ENCODE assay signal across 9 cellular contexts in genomic region chr1:207873055-207873890, GRCh38. TPM values are rescaled to one million over a fixed set of nuclear protein-coding genes. Genes with fewer than 3 reads are reported as not detected.
DNase-seq lines count a peak whose midpoint lies in the region; ATAC-seq lines count a peak whose summit lies in the region.
"Had no signal": no experiment of that assay in that cellular context is flagged by ENCODE, and none has a peak within 500 bp of the region (broad histone marks: within the 10 kb centered on the region; RNA-seq: fewer than 3 reads in every experiment).

No MANE protein-coding gene starts in this region.

- H3K36me3 ChIP-seq in thymus (ENCODE audit: control insufficient read depth, insufficient read depth): no peaks in the 10 kb centered on the region

- H3K9me3 Mint-ChIP-seq in activated T-cell treated with anti-CD3 and anti-CD28 coated beads, Interleukin-2, amount 50 U/mL, for 4 hours: no peaks in the 10 kb centered on the region
- no peaks in the 10 kb centered on the region for H3K9me3 Mint-ChIP-seq in dendritic cell treated with granulocyte-macrophage colony-stimulating factor and Interleukin-4, amounts not matched to agents 40 ng/mL and 50 ng/mL, for 4 days

- intact Hi-C loops in dendritic cell treated with granulocyte-macrophage colony-stimulating factor and Interleukin-4, amounts not matched to agents 40 ng/mL and 50 ng/mL, for 4 days (cut with micrococcal nuclease): no loop called here

- H3K27ac Mint-ChIP-seq in dendritic cell treated with granulocyte-macrophage colony-stimulating factor and Interleukin-4, amounts not matched to agents 40 ng/mL and 50 ng/mL, for 4 days: peak overlapping the region; percentile 87

- H3K36me3 Mint-ChIP-seq in activated T-cell treated with anti-CD3 and anti-CD28 coated beads, Interleukin-2, amount 50 U/mL, for 4 hours (ENCODE audit: insufficient read depth): no peaks in the 10 kb centered on the region
- peaks cover 4% of the 10 kb centered on the region for H3K36me3 Mint-ChIP-seq in dendritic cell treated with granulocyte-macrophage colony-stimulating factor and Interleukin-4, amounts not matched to agents 40 ng/mL and 50 ng/mL, for 4 days (ENCODE audit: low read depth)

- peak overlapping the region; percentile 60 for H3K4me3 Mint-ChIP-seq in activated T-cell treated with anti-CD3 and anti-CD28 coated beads, Interleukin-2, amount 50 U/mL, for 4 hours
- no peak overlapping the region for H3K4me3 Mint-ChIP-seq in dendritic cell treated with granulocyte-macrophage colony-stimulating factor and Interleukin-4, amounts not matched to agents 40 ng/mL and 50 ng/mL, for 4 days

- peak overlapping the region; percentile 70 for H3K27ac ChIP-seq in thymus (ENCODE audit: low read depth)

- H3K9me3 ChIP-seq in thymus (ENCODE audit: control insufficient read depth): no peaks in the 10 kb centered on the region

- DNase-seq in activated T-cell treated with anti-CD3 and anti-CD28 coated beads, Interleukin-2, amount 50 U/mL, for 4 hours: no peak
- no peak for DNase-seq in activated T-cell treated with anti-CD3 and anti-CD28 coated beads, Interleukin-2, amount 50 U/mL, for 1 hour
- peak; percentile 89 for DNase-seq in SKM-1 treated with dmso at 0.1 percent for 144 hours (lab: John Stamatoyannopoulos, UW; ENCODE audit: unreplicated experiment)
- DNase-seq in germinal center (ENCODE audit: low spot score): no peak
- DNase-seq in DMS114 treated with DMSO at 0.1 percent for 48 hours (lab: John Stamatoyannopoulos, UW; ENCODE audit: unreplicated experiment): no peak
- DNase-seq: small intestine had no signal

- no peaks in the 10 kb centered on the region for H3K27me3 Mint-ChIP-seq in activated T-cell treated with anti-CD3 and anti-CD28 coated beads, Interleukin-2, amount 50 U/mL, for 4 hours (ENCODE audit: low read depth)
- H3K27me3 Mint-ChIP-seq in dendritic cell treated with granulocyte-macrophage colony-stimulating factor and Interleukin-4, amounts not matched to agents 40 ng/mL and 50 ng/mL, for 4 days: no peaks in the 10 kb centered on the region

- ATAC-seq in activated T-cell treated with anti-CD3 and anti-CD28 coated beads, Interleukin-2, amount 50 U/mL, for 4 hours: peak; percentile 30 to 35
- ATAC-seq in GM18873 (IDR thresholded peaks at IDR 0.05; ENCODE audit: low FRiP score, unreplicated experiment): no peak

- peaks cover 71% of the 10 kb centered on the region for H3K4me1 Mint-ChIP-seq in activated T-cell treated with anti-CD3 and anti-CD28 coated beads, Interleukin-2, amount 50 U/mL, for 4 hours (ENCODE audit: low read depth)
- peaks cover 60% of the 10 kb centered on the region for H3K4me1 Mint-ChIP-seq in dendritic cell treated with granulocyte-macrophage colony-stimulating factor and Interleukin-4, amounts not matched to agents 40 ng/mL and 50 ng/mL, for 4 days (ENCODE audit: low read depth)

- H3K4me1 ChIP-seq in thymus (ENCODE audit: control insufficient read depth, insufficient read depth, low read length): peaks cover 46% of the 10 kb centered on the region

- peak overlapping the region; percentile 23 for H3K4me3 ChIP-seq in thymus (ENCODE audit: low read length)

- H3K27me3 ChIP-seq in thymus (ENCODE audit: control insufficient read depth, insufficient read depth): no peaks in the 10 kb centered on the region

- WGBS in thymus: 4% methylated on average over 8 of the region's 8 CpGs

RNA-seq across cellular contexts. Expression of gene CD34, which starts 37.7 kb away (rescaled TPM):
- total RNA-seq in activated T-cell treated with anti-CD3 and anti-CD28 coated beads, Interleukin-2, amount 50 U/mL, for 4 hours: under 1 TPM; 0.05 to 0.20 (median 0.08) TPM
- polyA plus RNA-seq in thymus: 14.5 TPM
